In the genomic region with DNA sequence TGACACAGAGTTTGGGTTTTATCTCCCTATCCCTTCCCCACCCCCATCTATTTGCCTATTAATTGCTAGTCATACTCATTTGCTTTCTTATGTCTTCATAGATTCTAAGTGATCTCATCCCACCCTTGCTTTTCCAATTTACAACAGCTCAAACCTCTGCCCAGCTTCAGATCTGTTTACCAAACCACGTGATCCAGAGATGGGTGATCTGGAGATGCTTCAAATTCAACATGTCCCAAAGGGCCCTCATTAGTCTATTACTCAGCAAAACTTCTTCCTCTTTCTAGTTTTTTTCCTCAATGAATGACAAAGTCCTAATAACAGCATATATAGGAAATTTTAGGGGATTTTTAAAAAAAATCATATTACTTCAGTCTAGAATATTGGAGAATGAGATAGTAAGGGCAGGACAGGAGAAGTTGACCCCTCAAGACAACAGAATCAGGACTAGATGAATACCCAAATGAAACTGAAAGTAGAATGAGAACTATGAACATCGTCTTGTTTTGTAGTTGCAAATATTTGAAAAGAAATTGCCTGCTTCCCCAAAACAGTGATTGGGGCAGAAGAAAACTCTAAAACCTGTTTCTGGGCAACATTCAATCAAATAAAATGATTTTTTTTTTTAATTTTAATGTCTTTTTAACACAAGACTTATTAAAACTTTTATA, we compare ENCODE assay signal across 8 cellular contexts.
DNase-seq lines count a peak whose midpoint lies in the region; ATAC-seq, FAIRE-seq and TF ChIP-seq lines count a peak whose summit lies in the region.

No MANE protein-coding gene starts in this region.

- no peak for FAIRE-seq in RCC 7860 (lab: Jason Lieb, UNC)

- no peak overlapping the region for H3K27ac ChIP-seq in coronary artery

- peak; percentile 51 for DNase-seq in AG10803 (ENCODE audit: low read depth)
- DNase-seq in coronary artery (ENCODE audit: low spot score), result no peak
- DNase-seq in T1000 (lab: John Stamatoyannopoulos, UW), result no peak
- no peak for DNase-seq in NCI-H69 (lab: John Stamatoyannopoulos, UW)
- DNase-seq in RCC 7860 (ENCODE audit: low spot score), result no peak
- DNase-seq in GM19240 (ENCODE audit: insufficient read length, low spot score), result no peak

- TF ChIP-seq CTCF in AG10803 (conservative IDR thresholded peaks at IDR 0.05; ENCODE audit: low read length), result no peak
- no peak for TF ChIP-seq CTCF in coronary artery (IDR thresholded peaks at IDR 0.05)

- H3K4me3 ChIP-seq in AG10803 (ENCODE audit: low read length) (peak overlapping the region; percentile 45), coronary artery (peak overlapping the region; percentile 38)

- ATAC-seq in GM19025 (IDR thresholded peaks at IDR 0.05; ENCODE audit: low read depth, unreplicated experiment), result peak; percentile 63
- ATAC-seq in HG03571 (IDR thresholded peaks at IDR 0.05; ENCODE audit: unreplicated experiment), result peak; percentile 48
